Comparison of ENCODE assay signal across 9 cellular contexts in the genomic region with DNA sequence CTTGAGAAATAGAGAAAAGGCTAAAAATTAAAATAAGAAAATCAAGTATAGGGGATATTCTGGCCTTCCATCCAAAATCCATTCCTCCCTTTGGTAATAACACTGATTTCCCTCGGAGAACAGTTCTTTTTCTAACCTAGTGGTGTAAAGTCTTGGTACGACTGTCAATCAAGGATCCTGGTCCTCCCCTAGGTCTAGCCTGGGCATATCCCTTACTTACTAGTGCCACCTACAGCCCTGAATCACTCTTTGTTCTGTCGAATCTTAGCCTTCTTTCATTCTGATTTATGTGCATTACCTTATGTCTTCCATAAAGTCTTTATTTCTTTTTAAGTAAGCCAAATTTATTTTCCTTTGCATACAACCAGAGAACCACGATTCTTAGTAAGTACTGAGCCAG.
DNase-seq lines count a peak whose midpoint lies in the region; ATAC-seq and TF ChIP-seq lines count a peak whose summit lies in the region.
"Had no signal": no experiment of that assay in that cellular context is flagged by ENCODE, and none has a peak within 500 bp of the region (broad histone marks: within the 10 kb centered on the region; RNA-seq: fewer than 3 reads in every experiment).

No MANE protein-coding gene starts in this region.

- DNase-seq in A172 (ENCODE audit: low spot score) (peak; percentile 49), NCI-H82 (lab: John Stamatoyannopoulos, UW) (peak; percentile 66), fibroblast of peridontal ligament (ENCODE audit: extremely low read depth) (peak; percentile 25), sigmoid colon (no peak)
- DNase-seq in stimulated activated CD4-positive, alpha-beta T cell treated with anti-CD3 and anti-CD28 coated beads, Interleukin-12 subunit alpha, Interleukin-12 subunit beta, amount 100 ng/mL, for 4 hours: no peak
- DNase-seq: DND-41 had no signal

- TF ChIP-seq EP300 in sigmoid colon (IDR thresholded peaks at IDR 0.05): no peak

- no peaks in the 10 kb centered on the region for H3K36me3 ChIP-seq in sigmoid colon

- H3K27me3 ChIP-seq in sigmoid colon: no peaks in the 10 kb centered on the region

- WGBS in sigmoid colon, 2 donors: 45 to 50% methylated on average over 4 of the region's 4 CpGs

- no peaks in the 10 kb centered on the region for H3K4me1 ChIP-seq in sigmoid colon

- TF ChIP-seq POLR2A in sigmoid colon (IDR thresholded peaks at IDR 0.05): no peak

- ATAC-seq in GM19035 (IDR thresholded peaks at IDR 0.05; ENCODE audit: unreplicated experiment) (peak; percentile 75), GM21825 (IDR thresholded peaks at IDR 0.05; ENCODE audit: unreplicated experiment) (no peak), GM21737 (IDR thresholded peaks at IDR 0.05; ENCODE audit: unreplicated experiment) (no peak)

- TF ChIP-seq CTCF in sigmoid colon (IDR thresholded peaks at IDR 0.05): no peak

- intact Hi-C loops in sigmoid colon (cut with DNase I): no loop called here

- no peak overlapping the region for H3K4me3 ChIP-seq in sigmoid colon

- H3K27ac ChIP-seq in sigmoid colon: no peak overlapping the region

- no peaks in the 10 kb centered on the region for H3K9me3 ChIP-seq in sigmoid colon

Comparison
In these comparisons a context has a peak if more than half of its experiments do, and no peak if none do; other contexts are left out.
1. DNase-seq: peak in A172 (single experiment), NCI-H82 (single experiment) and fibroblast of peridontal ligament (single experiment); none in stimulated activated CD4-positive, alpha-beta T cell treated with anti-CD3 and anti-CD28 coated beads, Interleukin-12 subunit alpha, Interleukin-12 subunit beta, amount 100 ng/mL, for 4 hours (single experiment) and sigmoid colon (single experiment).